In the genomic region with DNA sequence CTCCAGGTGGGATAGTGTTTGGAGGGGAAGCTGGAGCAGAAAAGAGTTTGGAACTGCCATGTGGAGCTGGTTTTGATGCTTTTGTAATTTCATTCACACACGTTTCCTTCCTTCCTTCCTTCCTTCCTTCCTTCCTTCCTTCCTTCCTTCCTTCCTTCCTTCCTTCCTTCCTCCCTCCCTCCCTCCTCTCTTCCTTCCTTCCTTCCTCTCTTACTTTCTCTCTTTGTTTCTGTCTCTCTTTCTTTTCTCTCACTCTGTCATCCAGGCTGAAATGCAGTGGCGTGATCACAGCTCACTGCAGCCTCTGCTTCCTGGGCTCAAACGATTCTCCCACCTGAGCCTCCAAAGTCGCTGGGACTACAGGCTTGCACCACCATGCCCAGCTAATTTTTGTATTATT, we compare ENCODE assay signal across 15 cellular contexts.
DNase-seq lines count a peak whose midpoint lies in the region; ATAC-seq and TF ChIP-seq lines count a peak whose summit lies in the region.
"Had no signal": no experiment of that assay in that cellular context is flagged by ENCODE, and none has a peak within 500 bp of the region (broad histone marks: within the 10 kb centered on the region; RNA-seq: fewer than 3 reads in every experiment).

No MANE protein-coding gene starts in this region.

- no peak overlapping the region for H3K27ac ChIP-seq in HEK293 (ENCODE audit: extremely low read depth, low read depth, low read length)
- H3K27ac ChIP-seq: BLaER1 treated with 17β-estradiol and CSF1 and Interleukin-3, amounts not matched to agents 10 nM and 100 nM; C4-2B had no signal

- H3K9me3 ChIP-seq in HEK293 (ENCODE audit: control insufficient read depth, insufficient read depth, low read depth, low read length) = no peaks in the 10 kb centered on the region
- H3K9me3 ChIP-seq: Caco-2 had no signal

- TF ChIP-seq CTCF in HEK293 (tag by site-specific recombination; IDR thresholded peaks at IDR 0.05) = no peak
- no peak for TF ChIP-seq CTCF in activated B cell treated with CpG ODN at 0.5 μM for 24 hours (IDR thresholded peaks at IDR 0.05)

- H3K4me3 Mint-ChIP-seq in activated B cell treated with CpG ODN at 0.5 μM for 24 hours = no peak overlapping the region
- H3K4me3 Mint-ChIP-seq: B cell; CD4-positive, alpha-beta T cell; CD8-positive, alpha-beta T cell had no signal

- intact Hi-C loops in activated B cell treated with CpG ODN at 0.5 μM for 24 hours (cut with micrococcal nuclease) = no loop called here

- no peaks in the 10 kb centered on the region for H3K4me1 Mint-ChIP-seq in activated B cell treated with CpG ODN at 0.5 μM for 24 hours
- H3K4me1 Mint-ChIP-seq: B cell had no signal

- CTCF ChIA-PET in HEK293 (lab: Yijun Ruan, JAX) (interaction anchor here (0.6 to 1.1 kb wide), 3 partner anchors 17 to 162 kb away, joined by 3 to 4 read pairs (median 4); no protein-coding TSS in a partner anchor), activated B cell treated with CpG ODN at 0.5 μM for 24 hours (lab: Charles Lee) (no interaction called here)

- H3K9me3 Mint-ChIP-seq in activated B cell treated with CpG ODN at 0.5 μM for 24 hours = peaks cover 7% of the 10 kb centered on the region
- H3K9me3 Mint-ChIP-seq: CD4-positive, alpha-beta T cell had no signal

- ATAC-seq in activated B cell treated with CpG ODN at 0.5 μM for 24 hours (ENCODE audit: low read depth) (no peak), HG03354 (IDR thresholded peaks at IDR 0.05; ENCODE audit: poor library complexity, severe bottlenecking, unreplicated experiment) (no peak), GM19324 (IDR thresholded peaks at IDR 0.05; ENCODE audit: low FRiP score, unreplicated experiment) (no peak)
- ATAC-seq: CD8-positive, alpha-beta T cell had no signal

- POLR2A ChIA-PET in HEK293 (lab: Yijun Ruan, JAX) (no interaction called here), activated B cell treated with CpG ODN at 0.5 μM for 24 hours (lab: Charles Lee) (no interaction called here)

- H3K4me1 ChIP-seq in HEK293 (ENCODE audit: control insufficient read depth, insufficient read depth, low read length) = no peaks in the 10 kb centered on the region

- no peak overlapping the region for H3K4me3 ChIP-seq in HEK293 (ENCODE audit: low read depth, low read length)
- H3K4me3 ChIP-seq: BLaER1 treated with 17β-estradiol and CSF1 and Interleukin-3, amounts not matched to agents 10 nM and 100 nM had no signal

- no peak for DNase-seq in activated B cell treated with CpG ODN at 0.5 μM for 24 hours
- DNase-seq in GOT3 (lab: John Stamatoyannopoulos, UW) = no peak
- DNase-seq: 8988T; AML-193; Caco-2; Calu3; CD4-positive, alpha-beta T cell; CD8-positive, alpha-beta T cell; GF-D8 had no signal

- no peaks in the 10 kb centered on the region for H3K27me3 Mint-ChIP-seq in activated B cell treated with CpG ODN at 0.5 μM for 24 hours
- H3K27me3 Mint-ChIP-seq: B cell; CD4-positive, alpha-beta T cell had no signal

- no peaks in the 10 kb centered on the region for H3K36me3 Mint-ChIP-seq in activated B cell treated with CpG ODN at 0.5 μM for 24 hours (ENCODE audit: low read depth)
- H3K36me3 Mint-ChIP-seq: CD8-positive, alpha-beta T cell had no signal

- peak overlapping the region; percentile 50 for H3K27ac Mint-ChIP-seq in activated B cell treated with CpG ODN at 0.5 μM for 24 hours
- H3K27ac Mint-ChIP-seq: B cell; CD4-positive, alpha-beta T cell; CD8-positive, alpha-beta T cell had no signal

- H3K36me3 ChIP-seq in HEK293 (ENCODE audit: control insufficient read depth in 2 of 2, insufficient read depth in 1 of 2, low read length in 2 of 2) = no peaks in the 10 kb centered on the region
- H3K36me3 ChIP-seq: BLaER1 treated with 17β-estradiol and CSF1 and Interleukin-3, amounts not matched to agents 10 nM and 100 nM had no signal

TF ChIP-seq in HEK293, 187 proteins besides CTCF, POLR2A, EP300 and RAD21:
- TF ChIP-seq ZNF366 (tag by site-specific recombination; conservative IDR thresholded peaks at IDR 0.05) (peak; percentile 81), ZNF561 (tag by site-specific recombination; IDR thresholded peaks at IDR 0.05; ENCODE audit: borderline replicate concordance) (no peak)
TF ChIP-seq in HEK293: peak in this region for 1.
